ENCODE assay signal across 2 cellular contexts in genomic region chr15:63390689-63391088, GRCh38.
TF ChIP-seq lines count a peak whose summit lies in the region.

No MANE protein-coding gene starts in this region.

TF ChIP-seq in HEK293, 187 proteins besides CTCF, POLR2A, EP300 and RAD21 (continued from another document):
- peak; percentile 34; the same call in 1 of the 2 replicates for TF ChIP-seq PRDM10 (tag by site-specific recombination; IDR thresholded peaks at IDR 0.05)

TF ChIP-seq in K562, 482 proteins besides CTCF, POLR2A, EP300 and RAD21 (continued from another document):
- TF ChIP-seq RNF219 (CRISPR knock-in tag; IDR thresholded peaks at IDR 0.05) (no peak), TSHZ1 (CRISPR knock-in tag; IDR thresholded peaks at IDR 0.05) (no peak), SETDB1 (IDR thresholded peaks at IDR 0.05; ENCODE audit: low read length) (no peak), ZFP36 (IDR thresholded peaks at IDR 0.05; ENCODE audit: low read depth, low read length, partially characterized antibody) (no peak), ZBTB9 (CRISPR knock-in tag; IDR thresholded peaks at IDR 0.05) (0 out of 2 replicates have a peak, but pooled peaks have one; percentile 66), ZNF197 (CRISPR knock-in tag; IDR thresholded peaks at IDR 0.05; ENCODE audit: low read depth) (peak; percentile 44; the same call in 1 of the 2 replicates), ZNF239 (CRISPR knock-in tag; IDR thresholded peaks at IDR 0.05) (peak; percentile 38; the same call in 1 of the 2 replicates), ZNF766 (CRISPR knock-in tag; conservative IDR thresholded peaks at IDR 0.05) (peak; percentile 85; the same call in 1 of the 2 replicates), PTRF (tag; IDR thresholded peaks at IDR 0.05) (peak; percentile 75), CREB5 (CRISPR knock-in tag; IDR thresholded peaks at IDR 0.05) (0 out of 2 replicates have a peak, but pooled peaks have one; percentile 56), CTBP1 (IDR thresholded peaks at IDR 0.05; ENCODE audit: borderline replicate concordance) (0 out of 2 replicates have a peak, but pooled peaks have one; percentile 9), YY1 (IDR thresholded peaks at IDR 0.05; ENCODE audit: borderline replicate concordance in 1 of 3, control insufficient read depth in 1 of 3, extremely low read depth in 1 of 3, insufficient read depth in 3 of 3, insufficient read length in 1 of 3, insufficient replicate concordance in 2 of 3, low read depth in 1 of 3, low read length in 2 of 3) (no peak), PHF8 (IDR thresholded peaks at IDR 0.05; ENCODE audit: borderline replicate concordance, low read length) (no peak), CXXC5 (CRISPR knock-in tag; IDR thresholded peaks at IDR 0.05) (peak; percentile 62), NR4A1 (CRISPR knock-in tag; IDR thresholded peaks at IDR 0.05) (no peak), NR4A1 (tag; IDR thresholded peaks at IDR 0.05) (0 out of 2 replicates have a peak, but pooled peaks have one; percentile 66), ZNF583 (CRISPR knock-in tag; IDR thresholded peaks at IDR 0.05) (0 out of 2 replicates have a peak, but pooled peaks have one; percentile 34), BCOR (IDR thresholded peaks at IDR 0.05) (no peak), KLF6 (CRISPR knock-in tag; IDR thresholded peaks at IDR 0.05; ENCODE audit: borderline replicate concordance) (peak; percentile 76; the same call in 1 of the 2 replicates), ATF4 (CRISPR knock-in tag; IDR thresholded peaks at IDR 0.05) (0 out of 2 replicates have a peak, but pooled peaks have one; percentile 26), JUND (IDR thresholded peaks at IDR 0.05; ENCODE audit: borderline replicate concordance, low read depth, low read length) (no peak), JUND (tag; IDR thresholded peaks at IDR 0.05; ENCODE audit: borderline replicate concordance, low read depth, low read length) (peak; percentile 50; the same call in 1 of the 3 replicates), ZZZ3 (IDR thresholded peaks at IDR 0.05) (no peak), ELF2 (CRISPR knock-in tag; IDR thresholded peaks at IDR 0.05) (0 out of 2 replicates have a peak, but pooled peaks have one; percentile 25), ZNF76 (CRISPR knock-in tag; IDR thresholded peaks at IDR 0.05; ENCODE audit: borderline replicate concordance) (no peak), CBFA2T2 (conservative IDR thresholded peaks at IDR 0.05) (no peak), HINFP (tag; conservative IDR thresholded peaks at IDR 0.05; ENCODE audit: low read depth) (0 out of 2 replicates have a peak, but pooled peaks have one; percentile 6), GMEB1 (CRISPR knock-in tag; IDR thresholded peaks at IDR 0.05) (peak; percentile 33; the same call in 1 of the 2 replicates), DDX20 (tag; IDR thresholded peaks at IDR 0.05; ENCODE audit: low read depth) (peak; percentile 64; the same call in 1 of the 2 replicates), TAF7 (tag; IDR thresholded peaks at IDR 0.05) (peak; percentile 41; the same call in 1 of the 2 replicates), ESRRB (CRISPR knock-in tag; IDR thresholded peaks at IDR 0.05; ENCODE audit: borderline replicate concordance) (no peak), ZNF79 (CRISPR knock-in tag; IDR thresholded peaks at IDR 0.05; ENCODE audit: low read depth) (0 out of 2 replicates have a peak, but pooled peaks have one; percentile 35), ZMIZ1 (IDR thresholded peaks at IDR 0.05; ENCODE audit: low read depth in 2 of 2, low read length in 2 of 2) (no peak), ZNF133 (CRISPR knock-in tag; IDR thresholded peaks at IDR 0.05) (no peak)
